In genomic region chr4:80261989-80262600, GRCh38 we compare ENCODE assay signal across 32 cellular contexts. TPM values are rescaled to one million over a fixed set of nuclear protein-coding genes. Genes with fewer than 3 reads are reported as not detected.
"Had no signal": no experiment of that assay in that cellular context is flagged by ENCODE, and none has a peak within 500 bp of the region (broad histone marks: within the 10 kb centered on the region; RNA-seq: fewer than 3 reads in every experiment).

No MANE protein-coding gene starts in this region.

- H3K4me1 ChIP-seq: breast epithelium, colonic mucosa had no signal

- H3K27ac ChIP-seq: adrenal gland, ascending aorta, breast epithelium, cardiac muscle cell, colonic mucosa, foreskin keratinocyte, gastrocnemius medialis, heart left ventricle had no signal

- H3K4me3 ChIP-seq: adrenal gland, ascending aorta, breast epithelium, cardiac muscle cell, colonic mucosa, gastrocnemius medialis, heart left ventricle had no signal

- H3K9me3 ChIP-seq: adrenal gland, ascending aorta, breast epithelium, colonic mucosa, gastrocnemius medialis, heart left ventricle had no signal

- H3K36me3 ChIP-seq: adrenal gland, ascending aorta, breast epithelium, cardiac muscle cell, colonic mucosa, gastrocnemius medialis, heart left ventricle had no signal

- DNase-seq: activated CD4-positive, alpha-beta memory T cell treated with anti-CD3 and anti-CD28 coated beads for 36 hours; activated CD4-positive, alpha-beta T cell treated with anti-CD3 and anti-CD28 coated beads for 36 hours; activated CD4-positive, alpha-beta T cell treated with anti-CD3 and anti-CD28 coated beads, Interleukin-2, amount 10 ng/mL, durations not matched to agents 24 days and 14 days; activated CD4-positive, CD25-positive, alpha-beta regulatory T cell; activated CD4-positive, CD25-positive, alpha-beta regulatory T cell treated with anti-CD3 and anti-CD28 coated beads, Interleukin-2, amount 50 U/mL, for 72 hours; activated CD8-positive, alpha-beta memory T cell treated with anti-CD3 and anti-CD28 coated beads, Interleukin-2, amount 10 ng/mL, durations not matched to agents 7 days and 5 days; activated CD8-positive, alpha-beta memory T cell treated with anti-CD3 and anti-CD28 coated beads, Interleukin-2, amount 50 U/mL, for 4 hours; activated CD8-positive, alpha-beta T cell treated with anti-CD3 and anti-CD28 coated beads, Interleukin-2, amount 10 ng/mL, durations not matched to agents 7 days and 5 days; activated effector memory CD4-positive, alpha-beta T cell treated with anti-CD3 and anti-CD28 coated beads, Interleukin-2, amount 50 U/mL, for 16 hours; activated naive CD4-positive, alpha-beta T cell treated with anti-CD3 and anti-CD28 coated beads for 36 hours; activated naive CD8-positive, alpha-beta T cell treated with anti-CD3 and anti-CD28 coated beads for 36 hours; activated naive CD8-positive, alpha-beta T cell treated with anti-CD3 and anti-CD28 coated beads, Interleukin-2, amount 50 U/mL, for 24 hours; activated T-cell treated with anti-CD3 and anti-CD28 coated beads, Interleukin-2, amount 50 U/mL, for 1 hour; activated T-cell treated with anti-CD3 and anti-CD28 coated beads, Interleukin-2, amount 50 U/mL, for 48 hours; adrenal gland; central memory CD4-positive, alpha-beta T cell; colonic mucosa; effector CD8-positive, alpha-beta T cell; foreskin keratinocyte; gastrocnemius medialis; glutamatergic neuron; heart left ventricle; T-helper 1 cell; T-helper 17 cell; T1000 had no signal

- FAIRE-seq: endometrium had no signal

- H3K27me3 ChIP-seq: ascending aorta had no signal

- ATAC-seq: activated CD4-positive, alpha-beta T cell treated with anti-CD3 and anti-CD28 coated beads for 36 hours; activated CD8-positive, alpha-beta memory T cell treated with anti-CD3 and anti-CD28 coated beads, Interleukin-2, amount 10 ng/mL, durations not matched to agents 7 days and 5 days; activated CD8-positive, alpha-beta T cell treated with anti-CD3 and anti-CD28 coated beads, Interleukin-2, amount 10 ng/mL, durations not matched to agents 7 days and 5 days; activated naive CD8-positive, alpha-beta T cell treated with anti-CD3 and anti-CD28 coated beads, Interleukin-2, amount 50 U/mL, for 24 hours; esophagus mucosa; foreskin keratinocyte; gastrocnemius medialis; heart left ventricle; T-helper 17 cell had no signal

RNA-seq across cellular contexts. Expression of gene FGF5, which starts 4.4 kb away (rescaled TPM):
- total RNA-seq: activated CD4-positive, alpha-beta memory T cell treated with anti-CD3 and anti-CD28 coated beads for 36 hours; activated CD4-positive, alpha-beta T cell treated with anti-CD3 and anti-CD28 coated beads for 36 hours; activated CD4-positive, alpha-beta T cell treated with anti-CD3 and anti-CD28 coated beads, Interleukin-2, amount 10 ng/mL, durations not matched to agents 24 days and 14 days; activated CD8-positive, alpha-beta memory T cell treated with anti-CD3 and anti-CD28 coated beads for 36 hours; activated CD8-positive, alpha-beta memory T cell treated with anti-CD3 and anti-CD28 coated beads, Interleukin-2, amount 10 ng/mL, durations not matched to agents 7 days and 5 days; activated CD8-positive, alpha-beta T cell treated with anti-CD3 and anti-CD28 coated beads, Interleukin-2, amount 10 ng/mL, durations not matched to agents 7 days and 5 days; activated naive CD4-positive, alpha-beta T cell treated with anti-CD3 and anti-CD28 coated beads for 36 hours; activated naive CD8-positive, alpha-beta T cell treated with anti-CD3 and anti-CD28 coated beads for 36 hours; activated T-helper 1 cell treated with anti-CD3 and anti-CD28 coated beads, Interleukin-12 subunit alpha, Interleukin-12 subunit beta, Interleukin-2, Interleukin-4 antibody, amounts not matched to agents 30 ng/mL and 10 ng/mL and 1 ng/mL, durations not matched to agents 14 hours and 24 hours and 36 hours; adrenal gland; ascending aorta; breast epithelium; esophagus mucosa; gastrocnemius medialis had no signal
- polyA plus RNA-seq: adrenal gland had no signal
